14 cellular contexts compared by ENCODE assay signal in genomic region chr5:54619732-54620582, GRCh38.
A peak's percentile ranks its signal among the peaks of the same experiment; 100 is the strongest.
DNase-seq lines count a peak whose midpoint lies in the region; ATAC-seq and TF ChIP-seq lines count a peak whose summit lies in the region.
"Had no signal": no experiment of that assay in that cellular context is flagged by ENCODE, and none has a peak within 500 bp of the region (broad histone marks: within the 10 kb centered on the region; RNA-seq: fewer than 3 reads in every experiment).

No MANE protein-coding gene starts in this region.

- H3K4me1 ChIP-seq in HEK293 (ENCODE audit: control insufficient read depth, insufficient read depth, low read length) (peaks cover 4% of the 10 kb centered on the region; the same call in 1 of the 2 replicates), neutrophil (ENCODE audit: control insufficient read depth in 1 of 2, insufficient read depth in 1 of 2, low read depth in 1 of 2, low read length in 1 of 2) (peaks cover 76 to 77% of the 10 kb centered on the region in 2 experiments)

- POLR2A ChIA-PET in HEK293 (lab: Yijun Ruan, JAX): no interaction called here

- H3K27me3 ChIP-seq in neutrophil: no peaks in the 10 kb centered on the region
- H3K27me3 ChIP-seq: esophagus muscularis mucosa, transverse colon had no signal

- H3K9me3 ChIP-seq in HEK293 (ENCODE audit: control insufficient read depth, insufficient read depth, low read depth, low read length) (no peaks in the 10 kb centered on the region), neutrophil (no peaks in the 10 kb centered on the region)
- H3K9me3 ChIP-seq: transverse colon had no signal

- H3K27me3 Mint-ChIP-seq in chondrocyte (ENCODE audit: low read depth): no peaks in the 10 kb centered on the region

- TF ChIP-seq CTCF in HEK293 (tag by site-specific recombination; IDR thresholded peaks at IDR 0.05) (no peak), chondrocyte (IDR thresholded peaks at IDR 0.05) (no peak), neutrophil (IDR thresholded peaks at IDR 0.05) (no peak)

- H3K9me3 Mint-ChIP-seq in chondrocyte (ENCODE audit: low read depth): no peaks in the 10 kb centered on the region

- H3K4me3 ChIP-seq in HEK293 (ENCODE audit: low read depth, low read length) (no peak overlapping the region), neutrophil (ENCODE audit: low read depth in 1 of 2, low read length in 1 of 2) (peak overlapping the region; percentile 11 to 33)
- H3K4me3 ChIP-seq: esophagus muscularis mucosa, transverse colon had no signal

- H3K27ac ChIP-seq in HEK293 (ENCODE audit: extremely low read depth, low read depth, low read length) (no peak overlapping the region), neutrophil (peak overlapping the region; percentile 90)
- H3K27ac ChIP-seq: esophagus muscularis mucosa, transverse colon had no signal

- H3K4me1 Mint-ChIP-seq in chondrocyte (ENCODE audit: low read depth): peaks cover 41% of the 10 kb centered on the region

- no peak overlapping the region for H3K4me3 Mint-ChIP-seq in chondrocyte (ENCODE audit: unreplicated experiment)
- H3K4me3 Mint-ChIP-seq: activated T-helper 1 cell treated with anti-CD3 and anti-CD28 coated beads, Interleukin-12 subunit alpha, Interleukin-12 subunit beta, Interleukin-2, Interleukin-4 antibody, amounts not matched to agents 30 ng/mL and 10 ng/mL and 1 ng/mL, durations not matched to agents 14 hours and 24 hours and 36 hours; WTC11 had no signal

- H3K36me3 Mint-ChIP-seq in chondrocyte (ENCODE audit: low read depth): no peaks in the 10 kb centered on the region

- DNase-seq in NOMO-1 treated with DMSO at 0.1 percent for 48 hours (lab: John Stamatoyannopoulos, UW; ENCODE audit: unreplicated experiment): peak; percentile 54
- no peak for DNase-seq in chondrocyte (ENCODE audit: low spot score)
- no peak for DNase-seq in inferior parietal cortex (ENCODE audit: extremely low spot score)
- no peak for DNase-seq in NCI-H146 treated with DMSO at 0.1 percent for 48 hours (lab: John Stamatoyannopoulos, UW; ENCODE audit: unreplicated experiment)
- DNase-seq: H7, RPMI8226, transverse colon had no signal

- peak overlapping the region; percentile 46 for H3K27ac Mint-ChIP-seq in chondrocyte (ENCODE audit: unreplicated experiment)
- H3K27ac Mint-ChIP-seq: activated T-helper 1 cell treated with anti-CD3 and anti-CD28 coated beads, Interleukin-12 subunit alpha, Interleukin-12 subunit beta, Interleukin-2, Interleukin-4 antibody, amounts not matched to agents 30 ng/mL and 10 ng/mL and 1 ng/mL, durations not matched to agents 14 hours and 24 hours and 36 hours; WTC11 had no signal

- ATAC-seq in GM21381 (IDR thresholded peaks at IDR 0.05; ENCODE audit: unreplicated experiment) (no peak), HG03354 (IDR thresholded peaks at IDR 0.05; ENCODE audit: poor library complexity, severe bottlenecking, unreplicated experiment) (no peak)
- ATAC-seq: WTC11 had no signal

- H3K36me3 ChIP-seq in HEK293 (ENCODE audit: control insufficient read depth in 2 of 2, insufficient read depth in 1 of 2, low read length in 2 of 2) (no peaks in the 10 kb centered on the region), neutrophil (no peaks in the 10 kb centered on the region)
- H3K36me3 ChIP-seq: esophagus muscularis mucosa, transverse colon had no signal

- CTCF ChIA-PET in HEK293 (lab: Yijun Ruan, JAX): interaction anchor here (0.8 kb wide), 1 partner anchor 120 kb away, joined by 3 read pairs; no protein-coding TSS in a partner anchor

TF ChIP-seq in HEK293, 187 proteins besides CTCF, POLR2A, EP300 and RAD21:
- TF ChIP-seq ATF2 (tag by site-specific recombination; IDR thresholded peaks at IDR 0.05; ENCODE audit: low read depth) (peak; percentile 31; the same call in 1 of the 2 replicates), ZNF335 (tag by site-specific recombination; conservative IDR thresholded peaks at IDR 0.05) (no peak)
